32 cellular contexts compared by ENCODE assay signal in genomic region chr15:96878129-96878528, GRCh38.
"Had no signal": no experiment of that assay in that cellular context is flagged by ENCODE, and none has a peak within 500 bp of the region (broad histone marks: within the 10 kb centered on the region; RNA-seq: fewer than 3 reads in every experiment).

No MANE protein-coding gene starts in this region.

- H3K9me3 ChIP-seq: ascending aorta, Peyer's patch, SJSA1, SK-N-SH had no signal

- H3K9ac ChIP-seq: SK-N-SH had no signal

- DNase-seq: activated CD4-positive, alpha-beta T cell treated with anti-CD3 and anti-CD28 coated beads for 36 hours; activated CD4-positive, alpha-beta T cell treated with anti-CD3 and anti-CD28 coated beads, Interleukin-2, amount 10 ng/mL, durations not matched to agents 7 days and 5 days; activated CD4-positive, alpha-beta T cell treated with anti-CD3 and anti-CD28 coated beads, Interleukin-2, amount 50 U/mL, for 48 hours; activated CD8-positive, alpha-beta T cell treated with anti-CD3 and anti-CD28 coated beads, Interleukin-2, amount 10 ng/mL, durations not matched to agents 7 days and 5 days; activated gamma-delta T cell; activated naive CD4-positive, alpha-beta T cell treated with Interleukin-2 at 50 U/mL for 16 hours; activated naive CD8-positive, alpha-beta T cell treated with anti-CD3 and anti-CD28 coated beads, Interleukin-2, amount 10 ng/mL, durations not matched to agents 7 days and 5 days; activated T-cell treated with anti-CD3 and anti-CD28 coated beads, Interleukin-2, amount 50 U/mL, for 24 hours; amygdala; MM.1S; MV-4-11; NCI-H1092; NCI-H1436 treated with DMSO at 0.1 percent for 48 hours; NCI-H1694 treated with DMSO at 0.1 percent for 48 hours; NCI-H2029 treated with DMSO at 0.1 percent for 48 hours; NCI-H2107; NCI-H2171; NCI-H345; NCI-H524 treated with DMSO at 0.1 percent for 48 hours; PC-3; Peyer's patch; RPMI8226; SHP77 treated with DMSO at 0.1 percent for 48 hours; SK-N-SH had no signal

- ATAC-seq: activated CD4-positive, alpha-beta T cell treated with anti-CD3 and anti-CD28 coated beads for 36 hours; activated CD4-positive, CD25-positive, alpha-beta regulatory T cell treated with anti-CD3 and anti-CD28 coated beads, Interleukin-2, amount 50 U/mL, for 24 hours; activated CD8-positive, alpha-beta T cell treated with anti-CD3 and anti-CD28 coated beads, Interleukin-2, amount 10 ng/mL, durations not matched to agents 7 days and 5 days; PC-3 had no signal

- H3K4me2 ChIP-seq: SK-N-SH had no signal

- H3K27me3 ChIP-seq: ascending aorta, cardiac muscle cell, Peyer's patch, SJSA1 had no signal

- H3K9me3 Mint-ChIP-seq: activated CD4-positive, alpha-beta T cell treated with anti-CD3 and anti-CD28 coated beads, Interleukin-2, amount 10 ng/mL, durations not matched to agents 7 days and 5 days; activated naive CD4-positive, alpha-beta T cell treated with anti-CD3 and anti-CD28 coated beads, Interleukin-2, amount 50 U/mL, for 24 hours; activated T-cell treated with anti-CD3 and anti-CD28 coated beads, Interleukin-2, amount 50 U/mL, for 24 hours; T-helper 1 cell treated with Interleukin-12 subunit alpha and Interleukin-12 subunit beta and Interleukin-4 antibody, amounts not matched to agents 30 μg/mL and 1 μg/mL, for 36 hours had no signal

- H3K27ac Mint-ChIP-seq: activated CD4-positive, alpha-beta T cell treated with anti-CD3 and anti-CD28 coated beads for 36 hours; activated CD4-positive, alpha-beta T cell treated with anti-CD3 and anti-CD28 coated beads, Interleukin-2, amount 10 ng/mL, durations not matched to agents 7 days and 5 days; activated CD8-positive, alpha-beta T cell treated with anti-CD3 and anti-CD28 coated beads, Interleukin-2, amount 10 ng/mL, durations not matched to agents 7 days and 5 days; activated naive CD4-positive, alpha-beta T cell treated with anti-CD3 and anti-CD28 coated beads, Interleukin-2, amount 50 U/mL, for 24 hours; activated naive CD8-positive, alpha-beta T cell treated with anti-CD3 and anti-CD28 coated beads, Interleukin-2, amount 10 ng/mL, durations not matched to agents 7 days and 5 days; activated T-cell treated with anti-CD3 and anti-CD28 coated beads, Interleukin-2, amount 50 U/mL, for 24 hours; activated T-helper 2 cell treated with anti-CD3 and anti-CD28 coated beads, Interferon-gamma antibody, Interleukin-2, Interleukin-4, amounts not matched to agents 10 μg/mL and 5 μg/mL and 100 μg/mL, durations not matched to agents 14 hours and 24 hours and 36 hours; T-helper 1 cell treated with Interleukin-12 subunit alpha and Interleukin-12 subunit beta and Interleukin-4 antibody, amounts not matched to agents 30 μg/mL and 1 μg/mL, for 36 hours; T-helper 2 cell treated with Interferon-gamma antibody and Interleukin-4, amounts not matched to agents 5 μg/mL and 100 μg/mL, for 36 hours had no signal

- H3K36me3 Mint-ChIP-seq: activated naive CD4-positive, alpha-beta T cell treated with anti-CD3 and anti-CD28 coated beads, Interleukin-2, amount 50 U/mL, for 24 hours; activated naive CD8-positive, alpha-beta T cell treated with anti-CD3 and anti-CD28 coated beads, Interleukin-2, amount 10 ng/mL, durations not matched to agents 7 days and 5 days had no signal

- H3K9me2 ChIP-seq: SK-N-SH had no signal

- H3K36me3 ChIP-seq: ascending aorta, cardiac muscle cell, Peyer's patch, SJSA1 had no signal

- H3K4me1 ChIP-seq: ascending aorta, Peyer's patch, SJSA1 had no signal

- H3K27me3 Mint-ChIP-seq: activated CD4-positive, alpha-beta T cell treated with anti-CD3 and anti-CD28 coated beads for 36 hours; activated CD4-positive, alpha-beta T cell treated with anti-CD3 and anti-CD28 coated beads, Interleukin-2, amount 10 ng/mL, durations not matched to agents 7 days and 5 days; activated naive CD8-positive, alpha-beta T cell treated with anti-CD3 and anti-CD28 coated beads, Interleukin-2, amount 10 ng/mL, durations not matched to agents 7 days and 5 days; activated T-cell treated with anti-CD3 and anti-CD28 coated beads, Interleukin-2, amount 50 U/mL, for 24 hours had no signal

- H3K4me1 Mint-ChIP-seq: activated CD4-positive, alpha-beta T cell treated with anti-CD3 and anti-CD28 coated beads for 36 hours; activated CD4-positive, alpha-beta T cell treated with anti-CD3 and anti-CD28 coated beads, Interleukin-2, amount 10 ng/mL, durations not matched to agents 7 days and 5 days; activated naive CD4-positive, alpha-beta T cell treated with anti-CD3 and anti-CD28 coated beads, Interleukin-2, amount 50 U/mL, for 24 hours; activated naive CD8-positive, alpha-beta T cell treated with anti-CD3 and anti-CD28 coated beads, Interleukin-2, amount 10 ng/mL, durations not matched to agents 7 days and 5 days had no signal

- H3K4me3 Mint-ChIP-seq: activated CD4-positive, alpha-beta T cell treated with anti-CD3 and anti-CD28 coated beads for 36 hours; activated CD4-positive, alpha-beta T cell treated with anti-CD3 and anti-CD28 coated beads, Interleukin-2, amount 10 ng/mL, durations not matched to agents 7 days and 5 days; activated CD8-positive, alpha-beta T cell treated with anti-CD3 and anti-CD28 coated beads, Interleukin-2, amount 10 ng/mL, durations not matched to agents 7 days and 5 days; activated naive CD4-positive, alpha-beta T cell treated with anti-CD3 and anti-CD28 coated beads, Interleukin-2, amount 50 U/mL, for 24 hours; activated naive CD8-positive, alpha-beta T cell treated with anti-CD3 and anti-CD28 coated beads, Interleukin-2, amount 10 ng/mL, durations not matched to agents 7 days and 5 days; activated T-cell treated with anti-CD3 and anti-CD28 coated beads, Interleukin-2, amount 50 U/mL, for 24 hours; T-helper 1 cell treated with Interleukin-12 subunit alpha and Interleukin-12 subunit beta and Interleukin-4 antibody, amounts not matched to agents 30 μg/mL and 1 μg/mL, for 36 hours; T-helper 2 cell treated with Interferon-gamma antibody and Interleukin-4, amounts not matched to agents 5 μg/mL and 100 μg/mL, for 36 hours had no signal

- H3K4me3 ChIP-seq: ascending aorta, cardiac muscle cell, Peyer's patch, SJSA1 had no signal

- H3K27ac ChIP-seq: ascending aorta, cardiac muscle cell, Peyer's patch, SJSA1 had no signal
